8 cellular contexts compared by ENCODE assay signal in the genomic region with DNA sequence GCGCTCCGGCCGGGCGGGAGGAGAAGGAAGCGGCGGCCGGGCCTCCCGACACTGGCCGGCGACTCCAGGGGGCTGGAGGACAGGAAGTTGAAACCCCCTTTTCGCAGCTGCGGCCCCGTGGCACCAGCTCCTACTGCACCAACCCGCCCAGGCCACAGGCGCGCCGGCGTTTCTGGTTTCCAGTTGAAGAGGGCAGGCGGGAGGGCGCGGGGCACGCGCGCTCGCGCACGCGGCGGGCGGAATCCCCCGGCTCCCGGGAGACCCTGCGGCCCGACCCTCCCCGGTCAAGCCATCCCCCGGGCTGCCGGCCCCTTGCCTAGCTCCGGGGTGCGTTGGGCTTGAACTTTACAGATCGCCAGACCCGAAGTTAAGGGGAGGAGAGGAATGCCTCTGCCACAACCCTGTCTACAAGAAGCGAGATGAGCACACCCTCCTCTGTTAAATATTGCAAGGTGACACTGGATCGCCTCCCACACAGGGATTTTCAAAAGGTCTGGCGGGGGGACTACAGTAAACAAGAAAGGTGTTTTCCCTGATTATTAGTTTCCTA. TPM values are rescaled to one million over a fixed set of nuclear protein-coding genes. Genes with fewer than 3 reads are reported as not detected.
A peak's percentile ranks its signal among the peaks of the same experiment; 100 is the strongest.
DNase-seq lines count a peak whose midpoint lies in the region; ATAC-seq and TF ChIP-seq lines count a peak whose summit lies in the region.

No MANE protein-coding gene starts in this region.

- no peaks in the 10 kb centered on the region for H3K9me3 ChIP-seq in ovary

- H3K9me3 Mint-ChIP-seq in activated naive CD4-positive, alpha-beta T cell treated with anti-CD3 and anti-CD28 coated beads, Interleukin-2, amount 50 U/mL, for 72 hours = no peaks in the 10 kb centered on the region

- no peak for TF ChIP-seq CTCF in ovary (IDR thresholded peaks at IDR 0.05)

- peaks cover 7 to 8% of the 10 kb centered on the region in 2 donors for H3K36me3 Mint-ChIP-seq in activated naive CD4-positive, alpha-beta T cell treated with anti-CD3 and anti-CD28 coated beads, Interleukin-2, amount 50 U/mL, for 72 hours

- TF ChIP-seq POLR2A in GM19099 (IDR thresholded peaks at IDR 0.05; ENCODE audit: extremely low read depth, insufficient read length, low read depth) (peak; percentile 65), ovary (IDR thresholded peaks at IDR 0.05) (no peak)

- no peak for TF ChIP-seq EP300 in ovary (IDR thresholded peaks at IDR 0.05)

- intact Hi-C loops in Right ventricle myocardium inferior (cut with DNase I) = loop anchor here (5.0 kb wide), 2 partner anchors 145 to 315 kb away; no protein-coding TSS in a partner anchor
- intact Hi-C loops in ovary (cut with DNase I) = no loop called here

- peak; percentile 41 for DNase-seq in Ammon's horn (ENCODE audit: low spot score)
- peak; percentile 46 for DNase-seq in RPMI8226
- peak; percentile 62 to 68 for DNase-seq in activated naive CD4-positive, alpha-beta T cell treated with anti-CD3 and anti-CD28 coated beads, Interleukin-2, amount 50 U/mL, for 72 hours (ENCODE audit: low spot score in 2 of 2)
- DNase-seq in Right ventricle myocardium inferior (ENCODE audit: missing footprints) = peak; percentile 83
- DNase-seq in ovary = peak in 4 of 5 donors; percentile 37 to 63 (median 44)

- H3K27ac ChIP-seq in ovary = peak overlapping the region; percentile 80 to 86
- peak overlapping the region; percentile 95 for H3K27ac ChIP-seq in urinary bladder (ENCODE audit: low read depth)

- 0% methylated on average over 36 to 44 of the region's 44 CpGs for WGBS in ovary, 3 donors
- under 1% methylated on average over 44 of the region's 44 CpGs for WGBS in urinary bladder

- no peaks in the 10 kb centered on the region for H3K27me3 ChIP-seq in ovary

- H3K27ac Mint-ChIP-seq in activated naive CD4-positive, alpha-beta T cell treated with anti-CD3 and anti-CD28 coated beads, Interleukin-2, amount 50 U/mL, for 72 hours = peak overlapping the region; percentile 96 to 97

- no peaks in the 10 kb centered on the region for H3K36me3 ChIP-seq in ovary
- no peaks in the 10 kb centered on the region for H3K36me3 ChIP-seq in urinary bladder (ENCODE audit: insufficient read depth)

- ATAC-seq in HG03280 (IDR thresholded peaks at IDR 0.05; ENCODE audit: unreplicated experiment) (peak; percentile 41), Right ventricle myocardium inferior (peak; percentile 52)
- ATAC-seq in activated naive CD4-positive, alpha-beta T cell treated with anti-CD3 and anti-CD28 coated beads, Interleukin-2, amount 50 U/mL, for 72 hours = peak; percentile 32 to 49

- H3K4me3 ChIP-seq in ovary (peak overlapping the region; percentile 74), urinary bladder (ENCODE audit: low read depth, low read length) (peak overlapping the region; percentile 92)

- peaks cover 1% of the 10 kb centered on the region for H3K4me1 ChIP-seq in ovary (ENCODE audit: insufficient read depth)
- H3K4me1 ChIP-seq in urinary bladder (ENCODE audit: insufficient read depth) = no peaks in the 10 kb centered on the region

RNA-seq across cellular contexts. Expression of a gene that starts 1.5 kb away (rescaled TPM):
- 1 to 10 TPM; 5.6 to 8.9 TPM for total RNA-seq in activated naive CD4-positive, alpha-beta T cell treated with anti-CD3 and anti-CD28 coated beads, Interleukin-2, amount 50 U/mL, for 72 hours
- 2.0 TPM for total RNA-seq in Right ventricle myocardium inferior
- 10 to 100 TPM in 1 of 7 donors, 1 to 10 TPM in 5, under 1 TPM in 1; 0.36 to 10.4 (median 3.6) TPM for total RNA-seq in ovary
- 1 to 10 TPM; 1.2 to 7.0 TPM for polyA plus RNA-seq in ovary
- 16.8 TPM for total RNA-seq in urinary bladder
- polyA plus RNA-seq in urinary bladder = 5.3 TPM

Comparison
In these comparisons a context has a peak if more than half of its experiments do, and no peak if none do; other contexts are left out.
1. Peak in every context shown above with its lines: DNase-seq, ATAC-seq, H3K4me3 ChIP-seq and H3K27ac ChIP-seq.